Comparison of ENCODE assay signal across 1 cellular context in genomic region chr10:70233109-70233938, GRCh38.
A peak's percentile ranks its signal among the peaks of the same experiment; 100 is the strongest.
TF ChIP-seq lines count a peak whose summit lies in the region.

Gene PPA1 (minus strand): TSS chr10:70233429. CDS start chr10:70233327, 102 bp downstream.

TF ChIP-seq in HepG2, 621 proteins besides CTCF, POLR2A, EP300 and RAD21 (continued from another document and continues in another):
- peak; percentile 58; the same call in 1 of the 2 replicates for TF ChIP-seq POGK (CRISPR knock-in tag; conservative IDR thresholded peaks at IDR 0.05)
- no peak for TF ChIP-seq ZFP37 (CRISPR knock-in tag; IDR thresholded peaks at IDR 0.05; ENCODE audit: borderline replicate concordance)
- TF ChIP-seq ZNF432 (CRISPR knock-in tag; IDR thresholded peaks at IDR 0.05; ENCODE audit: borderline replicate concordance): no peak
- no peak for TF ChIP-seq ZNF761 (CRISPR knock-in tag; conservative IDR thresholded peaks at IDR 0.05)
- no peak for TF ChIP-seq DBP (CRISPR knock-in tag; IDR thresholded peaks at IDR 0.05; ENCODE audit: not compliant biosample characterization)
- 0 out of 2 replicates have a peak, but pooled peaks have one; percentile 24 for TF ChIP-seq FOXP4 (CRISPR knock-in tag; IDR thresholded peaks at IDR 0.05)
- no peak for TF ChIP-seq BCL6 (CRISPR knock-in tag; IDR thresholded peaks at IDR 0.05)
- no peak; the same call in 1 of the 2 replicates for TF ChIP-seq ZNF841 (CRISPR knock-in tag; IDR thresholded peaks at IDR 0.05; ENCODE audit: borderline replicate concordance)
- no peak for TF ChIP-seq ELF1 (CRISPR knock-in tag; IDR thresholded peaks at IDR 0.05)
- peak; percentile 93 for TF ChIP-seq DMAP1 (CRISPR knock-in tag; IDR thresholded peaks at IDR 0.05)
- TF ChIP-seq TRIM24 (CRISPR knock-in tag; IDR thresholded peaks at IDR 0.05): no peak
- no peak for TF ChIP-seq ZNF740 (CRISPR knock-in tag; IDR thresholded peaks at IDR 0.05)
- no peak for TF ChIP-seq ZNF264 (CRISPR knock-in tag; IDR thresholded peaks at IDR 0.05)
- 0 out of 2 replicates have a peak, but pooled peaks have one; percentile 86 for TF ChIP-seq THAP8 (CRISPR knock-in tag; IDR thresholded peaks at IDR 0.05; ENCODE audit: borderline replicate concordance)
- no peak for TF ChIP-seq RARG (CRISPR knock-in tag; IDR thresholded peaks at IDR 0.05; ENCODE audit: low read depth)
- TF ChIP-seq NCOA1 (CRISPR knock-in tag; IDR thresholded peaks at IDR 0.05): 0 out of 2 replicates have a peak, but pooled peaks have one; percentile 55
- no peak for TF ChIP-seq ZNF674 (CRISPR knock-in tag; IDR thresholded peaks at IDR 0.05; ENCODE audit: low read depth)
- TF ChIP-seq ZMYM4 (CRISPR knock-in tag; IDR thresholded peaks at IDR 0.05): peak; percentile 82; the same call in 1 of the 2 replicates
- TF ChIP-seq FOXO4 (CRISPR knock-in tag; conservative IDR thresholded peaks at IDR 0.05): 0 out of 2 replicates have a peak, but pooled peaks have one; percentile 58
- no peak for TF ChIP-seq PRDM10 (CRISPR knock-in tag; IDR thresholded peaks at IDR 0.05; ENCODE audit: low read depth)
- TF ChIP-seq MYPOP (CRISPR knock-in tag; IDR thresholded peaks at IDR 0.05): peak; percentile 71
- TF ChIP-seq KLF6 (CRISPR knock-in tag; IDR thresholded peaks at IDR 0.05): peak; percentile 89
- TF ChIP-seq ZNF724P (CRISPR knock-in tag; IDR thresholded peaks at IDR 0.05; ENCODE audit: borderline replicate concordance): no peak; the same call in 1 of the 2 replicates
- TF ChIP-seq BORCS8-MEF2B (CRISPR knock-in tag; IDR thresholded peaks at IDR 0.05): no peak; the same call in 1 of the 2 replicates
- peak; percentile 65; the same call in 1 of the 2 replicates for TF ChIP-seq ZNF678 (CRISPR knock-in tag; IDR thresholded peaks at IDR 0.05)
- 0 out of 2 replicates have a peak, but pooled peaks have one; percentile 12 for TF ChIP-seq SNAPC2 (CRISPR knock-in tag; IDR thresholded peaks at IDR 0.05)
- no peak; the same call in 1 of the 2 replicates for TF ChIP-seq RNF219 (CRISPR knock-in tag; IDR thresholded peaks at IDR 0.05)
- peak; percentile 83 for TF ChIP-seq ZNF431 (CRISPR knock-in tag; IDR thresholded peaks at IDR 0.05; ENCODE audit: borderline replicate concordance, low read depth)
- TF ChIP-seq SUZ12 (IDR thresholded peaks at IDR 0.05; ENCODE audit: low read depth, low read length): no peak
- peak; percentile 88; the same call in 1 of the 2 replicates for TF ChIP-seq NR0B2 (CRISPR knock-in tag; IDR thresholded peaks at IDR 0.05)
- no peak for TF ChIP-seq CHD4 (IDR thresholded peaks at IDR 0.05; ENCODE audit: borderline replicate concordance, low read length)
- TF ChIP-seq CBX2 (IDR thresholded peaks at IDR 0.05; ENCODE audit: low read depth, low read length): no peak
- no peak for TF ChIP-seq CBX2 (CRISPR knock-in tag; IDR thresholded peaks at IDR 0.05; ENCODE audit: low read depth)
- TF ChIP-seq HMGA1 (CRISPR knock-in tag; conservative IDR thresholded peaks at IDR 0.05): no peak
- TF ChIP-seq UBTF (CRISPR knock-in tag; IDR thresholded peaks at IDR 0.05): peak; percentile 63
- TF ChIP-seq ZSCAN31 (CRISPR knock-in tag; IDR thresholded peaks at IDR 0.05; ENCODE audit: low read depth): peak; percentile 48; the same call in 1 of the 2 replicates
- peak; percentile 37; the same call in 1 of the 2 replicates for TF ChIP-seq ZNF451 (CRISPR knock-in tag; IDR thresholded peaks at IDR 0.05)
- TF ChIP-seq NFATC3 (CRISPR knock-in tag; IDR thresholded peaks at IDR 0.05): no peak
- no peak for TF ChIP-seq ZNF260 (CRISPR knock-in tag; IDR thresholded peaks at IDR 0.05; ENCODE audit: borderline replicate concordance, low read depth)
- no peak for TF ChIP-seq LRRFIP1 (CRISPR knock-in tag; conservative IDR thresholded peaks at IDR 0.05)
